Comparison of ENCODE assay signal across 8 cellular contexts in genomic region chr1:207807395-207808321, GRCh38. TPM values are rescaled to one million over a fixed set of nuclear protein-coding genes. Genes with fewer than 3 reads are reported as not detected.
DNase-seq lines count a peak whose midpoint lies in the region; ATAC-seq, FAIRE-seq and TF ChIP-seq lines count a peak whose summit lies in the region.

No MANE protein-coding gene starts in this region.

- no peak for FAIRE-seq in GM12892 (lab: Jason Lieb, UNC)
- FAIRE-seq in GM19239 (lab: Jason Lieb, UNC), result no peak

- intact Hi-C loops in esophagus muscularis mucosa (cut with DNase I), result no loop called here

- H3K4me3 ChIP-seq in RWPE2 (ENCODE audit: severe bottlenecking), result no peak overlapping the region
- no peak overlapping the region for H3K4me3 ChIP-seq in esophagus muscularis mucosa

- no peak for ATAC-seq in RWPE2 (ENCODE audit: low read depth)
- no peak for ATAC-seq in GM18517 (IDR thresholded peaks at IDR 0.05; ENCODE audit: unreplicated experiment)

- DNase-seq in GF-D8 (lab: John Stamatoyannopoulos, UW) (peak; percentile 66), RWPE2 (ENCODE audit: low spot score) (no peak), esophagus muscularis mucosa (ENCODE audit: extremely low spot score) (peak; percentile 83), renal cortical epithelial cell (ENCODE audit: low read depth) (peak; percentile 24), HK-2 (ENCODE audit: unreplicated experiment) (no peak), GM12892 (ENCODE audit: insufficient read length) (no peak), GM19239 (ENCODE audit: insufficient read length, low spot score) (no peak)

- 69% methylated on average over 14 of the region's 14 CpGs for WGBS in esophagus muscularis mucosa

- H3K27ac ChIP-seq in RWPE2 (ENCODE audit: poor library complexity, severe bottlenecking) (peak overlapping the region; percentile 67), esophagus muscularis mucosa (replicated peaks in 1 of 4) (peak overlapping the region; percentile 97 to 99 (median 98))

- H3K4me1 ChIP-seq in RWPE2 (ENCODE audit: insufficient read depth, poor library complexity, severe bottlenecking) (peaks cover 21% of the 10 kb centered on the region), esophagus muscularis mucosa (peaks cover 93 to 99% (median 94%) of the 10 kb centered on the region in 4 donors)

- TF ChIP-seq EP300 in esophagus muscularis mucosa (IDR thresholded peaks at IDR 0.05), result no peak

- TF ChIP-seq CTCF in RWPE2 (IDR thresholded peaks at IDR 0.05; ENCODE audit: poor library complexity, severe bottlenecking) (no peak), esophagus muscularis mucosa (IDR thresholded peaks at IDR 0.05) (no peak)

- H3K36me3 ChIP-seq in RWPE2 (ENCODE audit: low read depth) (peaks cover 18% of the 10 kb centered on the region), esophagus muscularis mucosa (peaks cover 71 to 100% (median 92%) of the 10 kb centered on the region in 4 donors)

- TF ChIP-seq POLR2A in esophagus muscularis mucosa (IDR thresholded peaks at IDR 0.05; ENCODE audit: low read depth), result no peak
- no peak for TF ChIP-seq POLR2A in GM12892 (IDR thresholded peaks at IDR 0.05; ENCODE audit: low read depth, low read length)

- no peaks in the 10 kb centered on the region for H3K27me3 ChIP-seq in RWPE2 (ENCODE audit: insufficient read depth, poor library complexity, severe bottlenecking)
- H3K27me3 ChIP-seq in esophagus muscularis mucosa, result no peaks in the 10 kb centered on the region

- H3K9me3 ChIP-seq in RWPE2 (ENCODE audit: severe bottlenecking), result no peaks in the 10 kb centered on the region
- H3K9me3 ChIP-seq in esophagus muscularis mucosa, result no peaks in the 10 kb centered on the region

RNA-seq across cellular contexts. Expression of gene CD46, which starts 55.8 kb away (rescaled TPM):
- total RNA-seq in esophagus muscularis mucosa (10 to 100 TPM; 65.6 to 86.4 (median 69.2) TPM), renal cortical epithelial cell (160 and 249 TPM in 2 replicates)
- 96.6 TPM for polyA plus RNA-seq in GM12892 (2012; ENCODE audit: missing spikeins)

Comparison
In these comparisons a context has a peak if more than half of its experiments do, and no peak if none do; other contexts are left out.
1. DNase-seq: peak in GF-D8 (single experiment), esophagus muscularis mucosa (single experiment) and renal cortical epithelial cell (single experiment); none in RWPE2 (single experiment), HK-2 (single experiment), GM12892 (single experiment) and GM19239 (single experiment).